Comparison of ENCODE assay signal across 16 cellular contexts in the genomic region with DNA sequence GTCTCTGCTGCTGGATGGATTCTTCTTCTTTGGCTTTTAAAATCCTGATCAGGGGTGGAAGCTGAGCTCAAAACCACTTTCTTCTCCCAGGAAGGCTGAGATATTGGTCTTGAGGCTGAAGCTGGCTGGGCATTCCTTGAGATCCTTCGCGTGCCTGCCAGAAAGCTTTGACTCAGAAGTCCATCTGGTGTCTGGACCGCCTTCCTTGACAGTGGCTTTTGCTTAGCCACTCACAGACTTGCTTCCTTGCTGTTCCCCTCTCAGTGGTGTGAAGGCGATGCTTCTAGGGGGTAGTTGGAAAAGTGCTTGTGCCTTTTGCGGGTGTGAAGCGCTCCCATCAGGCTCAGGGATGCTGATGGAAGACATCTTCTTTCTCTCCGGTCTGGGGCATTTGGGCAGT. TPM values are rescaled to one million over a fixed set of nuclear protein-coding genes. Genes with fewer than 3 reads are reported as not detected.
DNase-seq lines count a peak whose midpoint lies in the region; ATAC-seq and TF ChIP-seq lines count a peak whose summit lies in the region.
"Had no signal": no experiment of that assay in that cellular context is flagged by ENCODE, and none has a peak within 500 bp of the region (broad histone marks: within the 10 kb centered on the region; RNA-seq: fewer than 3 reads in every experiment).

No MANE protein-coding gene starts in this region.

- no peaks in the 10 kb centered on the region for H4K20me1 ChIP-seq in GM23248 (ENCODE audit: insufficient read depth)

- no peak overlapping the region for H2AFZ ChIP-seq in GM23248
- H2AFZ ChIP-seq: GM23338 had no signal

- 58 to 66% methylated on average over 7 of the region's 7 CpGs for WGBS in GM23248 (ENCODE audit: low coverage in 1 of 2, low lambda C conversion rate in 2 of 2, missing lambda C conversion rate in 2 of 2), 2 experiments
- WGBS in gastroesophageal sphincter (ENCODE audit: low coverage in 1 of 2), 2 donors: 86 to 100% methylated on average over 2 to 5 of the region's 7 CpGs

- in situ Hi-C loops in GM23248 (cut with MboI): no loop called here

- H3K4me3 ChIP-seq in GM23248: no peak overlapping the region
- no peak overlapping the region for H3K4me3 ChIP-seq in colonic mucosa
- H3K4me3 ChIP-seq in gastroesophageal sphincter: no peak overlapping the region
- H3K4me3 ChIP-seq: GM23338, vagina had no signal

- no peak overlapping the region for H3K4me2 ChIP-seq in GM23248 (ENCODE audit: unreplicated experiment)
- H3K4me2 ChIP-seq: GM23338 had no signal

- peak overlapping the region in 9 of 10 donors; percentile 12 to 86 (median 58) for H3K27ac Mint-ChIP-seq in naive thymus-derived CD8-positive, alpha-beta T cell
- no peak overlapping the region for H3K27ac Mint-ChIP-seq in activated CD8-positive, alpha-beta T cell treated with anti-CD3 and anti-CD28 coated beads, Interleukin-2, amount 10 ng/mL, durations not matched to agents 7 days and 5 days
- H3K27ac Mint-ChIP-seq: activated CD4-positive, alpha-beta T cell treated with anti-CD3 and anti-CD28 coated beads for 36 hours; CD14-positive monocyte; GM23338 had no signal

- intact Hi-C loops in colonic mucosa (cut with DNase I): no loop called here

- no peaks in the 10 kb centered on the region for H3K36me3 Mint-ChIP-seq in naive thymus-derived CD8-positive, alpha-beta T cell
- H3K36me3 Mint-ChIP-seq in activated CD8-positive, alpha-beta T cell treated with anti-CD3 and anti-CD28 coated beads, Interleukin-2, amount 10 ng/mL, durations not matched to agents 7 days and 5 days (ENCODE audit: low read depth): no peaks in the 10 kb centered on the region
- H3K36me3 Mint-ChIP-seq: CD14-positive monocyte had no signal

- H3K4me1 Mint-ChIP-seq in naive thymus-derived CD8-positive, alpha-beta T cell: peaks cover 40 to 62% (median 49%) of the 10 kb centered on the region in 4 donors
- peaks cover 70% of the 10 kb centered on the region for H3K4me1 Mint-ChIP-seq in activated CD8-positive, alpha-beta T cell treated with anti-CD3 and anti-CD28 coated beads, Interleukin-2, amount 10 ng/mL, durations not matched to agents 7 days and 5 days (ENCODE audit: low read depth)

- H3K79me2 ChIP-seq in GM23248 (ENCODE audit: insufficient read depth): no peaks in the 10 kb centered on the region

- H3K9ac ChIP-seq in GM23248 (no peak overlapping the region), colonic mucosa (ENCODE audit: low read depth in 2 of 2, low read length in 2 of 2) (peak overlapping the region in 1 of 2 donors; percentile 82)

- H3K27me3 Mint-ChIP-seq in naive thymus-derived CD8-positive, alpha-beta T cell: no peaks in the 10 kb centered on the region
- no peaks in the 10 kb centered on the region for H3K27me3 Mint-ChIP-seq in activated CD8-positive, alpha-beta T cell treated with anti-CD3 and anti-CD28 coated beads, Interleukin-2, amount 10 ng/mL, durations not matched to agents 7 days and 5 days (ENCODE audit: low read depth)
- H3K27me3 Mint-ChIP-seq: activated CD4-positive, alpha-beta T cell treated with anti-CD3 and anti-CD28 coated beads for 36 hours had no signal

- no peak overlapping the region for H3K4me3 Mint-ChIP-seq in naive thymus-derived CD8-positive, alpha-beta T cell
- H3K4me3 Mint-ChIP-seq in activated CD8-positive, alpha-beta T cell treated with anti-CD3 and anti-CD28 coated beads, Interleukin-2, amount 10 ng/mL, durations not matched to agents 7 days and 5 days: no peak overlapping the region
- H3K4me3 Mint-ChIP-seq: activated CD4-positive, alpha-beta T cell treated with anti-CD3 and anti-CD28 coated beads for 36 hours; CD14-positive monocyte; GM23338 had no signal

- H3K4me1 ChIP-seq in GM23248 (ENCODE audit: insufficient read depth) (peaks cover 7% of the 10 kb centered on the region; the same call in 1 of the 2 replicates), colonic mucosa (peaks cover 8% of the 10 kb centered on the region), gastroesophageal sphincter (peaks cover 0 to 65% (median 10%) of the 10 kb centered on the region in 3 donors)
- H3K4me1 ChIP-seq: vagina had no signal

- DNase-seq in AG09319 (ENCODE audit: extremely low read depth, low read depth) (peak; percentile 30), GM23248 (peak; percentile 86), colonic mucosa (no peak), COLO668 (lab: John Stamatoyannopoulos, UW; ENCODE audit: unreplicated experiment) (no peak)
- no peak for DNase-seq in naive thymus-derived CD8-positive, alpha-beta T cell
- no peak for DNase-seq in activated CD8-positive, alpha-beta T cell treated with anti-CD3 and anti-CD28 coated beads, Interleukin-2, amount 10 ng/mL, durations not matched to agents 7 days and 5 days
- DNase-seq: activated CD4-positive, alpha-beta T cell treated with anti-CD3 and anti-CD28 coated beads for 36 hours; KG1; NCI-H146; NCI-H510A; stimulated activated CD4-positive, alpha-beta T cell treated with anti-CD3 and anti-CD28 coated beads, Interleukin-2, amount 100 ng/mL, for 48 hours had no signal

- H3K27ac ChIP-seq in GM23248 (no peak overlapping the region), colonic mucosa (peak overlapping the region; percentile 77), gastroesophageal sphincter (peak overlapping the region in 1 of 4 donors; percentile 38)
- H3K27ac ChIP-seq: vagina had no signal

- CTCF ChIA-PET in activated CD8-positive, alpha-beta T cell treated with anti-CD3 and anti-CD28 coated beads, Interleukin-2, amount 10 ng/mL, durations not matched to agents 7 days and 5 days (lab: Charles Lee): interaction anchor here (1.5 to 13.6 kb wide), 4 partner anchors 9 to 71 kb away, joined by 4 to 154 read pairs (median 14); no protein-coding TSS in a partner anchor

- H3K9me2 ChIP-seq in GM23248 (ENCODE audit: insufficient read depth): no peaks in the 10 kb centered on the region

- H3K9me3 Mint-ChIP-seq in naive thymus-derived CD8-positive, alpha-beta T cell: no peaks in the 10 kb centered on the region
- H3K9me3 Mint-ChIP-seq in activated CD8-positive, alpha-beta T cell treated with anti-CD3 and anti-CD28 coated beads, Interleukin-2, amount 10 ng/mL, durations not matched to agents 7 days and 5 days (ENCODE audit: insufficient read depth): no peaks in the 10 kb centered on the region
- H3K9me3 Mint-ChIP-seq: GM23338 had no signal

- no peaks in the 10 kb centered on the region for H3F3A ChIP-seq in GM23248 (ENCODE audit: insufficient read depth)

- no peak for ATAC-seq in naive thymus-derived CD8-positive, alpha-beta T cell
- no peak for ATAC-seq in activated CD8-positive, alpha-beta T cell treated with anti-CD3 and anti-CD28 coated beads, Interleukin-2, amount 10 ng/mL, durations not matched to agents 7 days and 5 days
- no peak for ATAC-seq in GM18519 (IDR thresholded peaks at IDR 0.05; ENCODE audit: low FRiP score, unreplicated experiment)
- ATAC-seq in gastroesophageal sphincter: no peak
- ATAC-seq: activated CD4-positive, alpha-beta T cell treated with anti-CD3 and anti-CD28 coated beads for 36 hours; GM23338 had no signal

- no peak for TF ChIP-seq POLR2A in gastroesophageal sphincter (IDR thresholded peaks at IDR 0.05)

- POLR2A ChIA-PET in naive thymus-derived CD8-positive, alpha-beta T cell (lab: Charles Lee): interaction anchor here (0.7 to 1.4 kb wide), 2 partner anchors 70 to 73 kb away, joined by 4 to 5 read pairs; no protein-coding TSS in a partner anchor
- POLR2A ChIA-PET in activated CD8-positive, alpha-beta T cell treated with anti-CD3 and anti-CD28 coated beads, Interleukin-2, amount 10 ng/mL, durations not matched to agents 7 days and 5 days (lab: Charles Lee): no interaction called here

- H3K9me3 ChIP-seq in GM23248 (ENCODE audit: low read depth): no peaks in the 10 kb centered on the region
- no peaks in the 10 kb centered on the region for H3K9me3 ChIP-seq in colonic mucosa
- no peaks in the 10 kb centered on the region for H3K9me3 ChIP-seq in gastroesophageal sphincter
- H3K9me3 ChIP-seq: vagina had no signal

- H3K27me3 ChIP-seq in GM23248 (replicated peaks; ENCODE audit: insufficient read depth) (no peaks in the 10 kb centered on the region), colonic mucosa (no peaks in the 10 kb centered on the region), gastroesophageal sphincter (no peaks in the 10 kb centered on the region)
- H3K27me3 ChIP-seq: vagina had no signal

- TF ChIP-seq EP300 in gastroesophageal sphincter (IDR thresholded peaks at IDR 0.05): no peak

- H3K36me3 ChIP-seq in GM23248 (ENCODE audit: low read depth) (no peaks in the 10 kb centered on the region), colonic mucosa (no peaks in the 10 kb centered on the region), gastroesophageal sphincter (peaks cover 0 to 73% of the 10 kb centered on the region in 2 donors)
- H3K36me3 ChIP-seq: vagina had no signal

- TF ChIP-seq CTCF in AG09319 (IDR thresholded peaks at IDR 0.05; ENCODE audit: low read depth, low read length) (no peak), colonic mucosa (IDR thresholded peaks at IDR 0.05) (no peak), gastroesophageal sphincter (IDR thresholded peaks at IDR 0.05) (no peak)

RNA-seq across cellular contexts. Expression of a gene that starts 45.9 kb away (rescaled TPM):
- total RNA-seq in GM23248 (2014; rRNA removed; shearing (Covaris generic)): 44.5 and 58.0 TPM in 2 replicates
- 48.6 and 54.8 TPM in 2 replicates for polyA plus RNA-seq in GM23248 (2016; fragmentation: Nextera tagmentation; extraction: Ambion mirVana)
- 10 to 100 TPM; 67.4 to 71.1 TPM for total RNA-seq in colonic mucosa
- total RNA-seq in naive thymus-derived CD8-positive, alpha-beta T cell: 10 to 100 TPM; 27.8 to 29.5 TPM
- 10 to 100 TPM; 17.9 to 33.4 (median 26.1) TPM for polyA plus RNA-seq in naive thymus-derived CD8-positive, alpha-beta T cell
- total RNA-seq in activated CD8-positive, alpha-beta T cell treated with anti-CD3 and anti-CD28 coated beads, Interleukin-2, amount 10 ng/mL, durations not matched to agents 7 days and 5 days: 10 to 100 TPM; 68.9 to 77.2 TPM
- total RNA-seq in gastroesophageal sphincter: 100 to 1,000 TPM in 1 of 4 donors, 10 to 100 TPM in 3; 43.9 to 122 (median 72.7) TPM

Comparison
In these comparisons a context has a peak if more than half of its experiments do, and no peak if none do; other contexts are left out.
1. DNase-seq: peak in AG09319 (single experiment) and GM23248 (single experiment); none in colonic mucosa (single experiment), naive thymus-derived CD8-positive, alpha-beta T cell (0 of 10), COLO668 (single experiment) and activated CD8-positive, alpha-beta T cell treated with anti-CD3 and anti-CD28 coated beads, Interleukin-2, amount 10 ng/mL, durations not matched to agents 7 days and 5 days (single experiment).